Comparison of ENCODE assay signal across 35 cellular contexts in the genomic region with DNA sequence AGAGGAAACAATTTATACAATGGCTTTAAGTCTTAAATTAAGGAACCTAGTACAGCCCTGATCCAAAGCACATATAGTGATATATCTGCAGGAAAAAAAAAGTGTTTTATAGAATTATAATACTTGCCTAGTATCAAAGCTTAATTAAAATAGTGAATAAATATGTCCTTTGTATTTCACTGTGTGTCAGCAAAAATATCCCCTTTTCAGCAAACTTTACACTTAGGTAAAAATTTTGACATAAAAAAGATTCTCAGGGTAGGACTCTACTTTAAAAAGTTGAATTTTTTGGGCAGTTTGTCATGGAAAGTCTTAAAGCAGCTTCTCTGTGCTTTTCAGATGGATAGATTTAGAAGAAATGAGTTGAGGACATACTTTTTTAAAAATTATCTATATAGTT.
"Had no signal": no experiment of that assay in that cellular context is flagged by ENCODE, and none has a peak within 500 bp of the region (broad histone marks: within the 10 kb centered on the region; RNA-seq: fewer than 3 reads in every experiment).

No MANE protein-coding gene starts in this region.

- H3K36me3 ChIP-seq: MG63 had no signal

- H3K4me3 ChIP-seq: MG63 had no signal

- H3K9me3 ChIP-seq: MG63 had no signal

- DNase-seq: Karpas-422, Kasumi-1, MG63, MM.1S, MV-4-11, NCI-H1048, NCI-H1092, NCI-H1092 treated with DMSO at 0.1 percent for 48 hours, NCI-H1105, NCI-H1105 treated with DMSO at 0.1 percent for 48 hours, NCI-H1417, NCI-H1417 treated with DMSO at 0.1 percent for 48 hours, NCI-H1436, NCI-H1436 treated with DMSO at 0.1 percent for 48 hours, NCI-H1694, NCI-H1694 treated with DMSO at 0.1 percent for 48 hours, NCI-H187, NCI-H187 treated with DMSO at 0.1 percent for 48 hours, NCI-H1930, NCI-H2029, NCI-H2029 treated with DMSO at 0.1 percent for 48 hours, NCI-H2081, NCI-H2081 treated with DMSO at 0.1 percent for 48 hours, NCI-H2107, NCI-H2171, NCI-H2171 treated with DMSO at 0.1 percent for 48 hours, NCI-H2227 treated with DMSO at 0.1 percent for 48 hours, NCI-H226, NCI-H345, NCI-H446, NCI-H446 treated with DMSO at 0.1 percent for 48 hours, NCI-H510A, NCI-H510A treated with DMSO at 0.1 percent for 48 hours, NCI-H524, NCI-H524 treated with DMSO at 0.1 percent for 48 hours had no signal
